ENCODE assay signal across 8 cellular contexts in genomic region chr12:9648701-9649531, GRCh38. TPM values are rescaled to one million over a fixed set of nuclear protein-coding genes. Genes with fewer than 3 reads are reported as not detected.
DNase-seq lines count a peak whose midpoint lies in the region; ATAC-seq, FAIRE-seq and TF ChIP-seq lines count a peak whose summit lies in the region.

No MANE protein-coding gene starts in this region.

- 67% methylated on average over 13 of the region's 13 CpGs for WGBS in A549 (ENCODE audit: missing lambda C conversion rate)
- WGBS in suprapubic skin, result 5% methylated on average over 13 of the region's 13 CpGs

- peak overlapping the region; percentile 98 for H3K4me2 ChIP-seq in A549

- H3K4me3 ChIP-seq in A549, result peak overlapping the region; percentile 74
- peak overlapping the region; percentile 61 for H3K4me3 ChIP-seq in HFF-Myc (replicated peaks; ENCODE audit: low read depth, low read length)
- peak overlapping the region; percentile 65 for H3K4me3 ChIP-seq in suprapubic skin

- H3K36me3 ChIP-seq in suprapubic skin, result peaks cover 2% of the 10 kb centered on the region

- TF ChIP-seq CTCF in A549 (IDR thresholded peaks at IDR 0.05) (no peak), HFF-Myc (IDR thresholded peaks at IDR 0.05; ENCODE audit: low read depth, low read length, missing control alignments) (no peak), suprapubic skin (IDR thresholded peaks at IDR 0.05) (no peak)

- CTCF ChIA-PET in A549 (lab: Yijun Ruan, JAX), result interaction anchor here (1.0 to 1.9 kb wide), 3 partner anchors 14 to 60 kb away, joined by 3 to 9 read pairs (median 4); no protein-coding TSS in a partner anchor

- H3K9me3 ChIP-seq in A549, result no peaks in the 10 kb centered on the region
- no peaks in the 10 kb centered on the region for H3K9me3 ChIP-seq in suprapubic skin

- no peak for TF ChIP-seq EP300 in A549 (IDR thresholded peaks at IDR 0.05)
- no peak for TF ChIP-seq EP300 in suprapubic skin (IDR thresholded peaks at IDR 0.05)

- no peak for TF ChIP-seq POLR2A in A549 (IDR thresholded peaks at IDR 0.05; ENCODE audit: low read length)
- TF ChIP-seq POLR2A in suprapubic skin (IDR thresholded peaks at IDR 0.05), result no peak

- peaks cover 67% of the 10 kb centered on the region for H3K36me3 Mint-ChIP-seq in activated naive CD8-positive, alpha-beta T cell treated with anti-CD3 and anti-CD28 coated beads, Interleukin-2, amount 50 U/mL, for 24 hours (ENCODE audit: low read depth)
- H3K36me3 Mint-ChIP-seq in immature natural killer cell, result peaks cover 40 to 43% (median 43%) of the 10 kb centered on the region in 3 donors

- TF ChIP-seq RAD21 in A549 (conservative IDR thresholded peaks at IDR 0.05 in 1 of 2, IDR thresholded peaks at IDR 0.05 in 1 of 2), result no peak

- FAIRE-seq in A549 (lab: Jason Lieb, UNC), result no peak

- H3K4me1 ChIP-seq in A549 (peaks cover 13% of the 10 kb centered on the region; the same call in 2 of the 3 replicates), suprapubic skin (peaks cover 38% of the 10 kb centered on the region)

- ATAC-seq in A549 (peak in 1 of 2 experiments; percentile 6; a peak in 3 of 6 replicates), GM19452 (IDR thresholded peaks at IDR 0.05; ENCODE audit: unreplicated experiment) (no peak), HG02678 (IDR thresholded peaks at IDR 0.05; ENCODE audit: unreplicated experiment) (no peak)
- ATAC-seq in activated naive CD8-positive, alpha-beta T cell treated with anti-CD3 and anti-CD28 coated beads, Interleukin-2, amount 50 U/mL, for 24 hours, result no peak

- peak overlapping the region; percentile 96 for H3K4me3 Mint-ChIP-seq in activated naive CD8-positive, alpha-beta T cell treated with anti-CD3 and anti-CD28 coated beads, Interleukin-2, amount 50 U/mL, for 24 hours
- H3K4me3 Mint-ChIP-seq in immature natural killer cell, result peak overlapping the region; percentile 97 to 100 (median 99)

- H3K27me3 ChIP-seq in suprapubic skin, result no peaks in the 10 kb centered on the region

- DNase-seq in A549 (ENCODE audit: low read depth in 1 of 2, low spot score in 1 of 2), result no peak
- no peak for DNase-seq in HFF-Myc (ENCODE audit: extremely low read depth, low read depth)
- DNase-seq in activated naive CD8-positive, alpha-beta T cell treated with anti-CD3 and anti-CD28 coated beads, Interleukin-2, amount 50 U/mL, for 24 hours, result no peak
- DNase-seq in immature natural killer cell, result no peak
- no peak for DNase-seq in suprapubic skin (ENCODE audit: low spot score in 2 of 2)
- DNase-seq in activated CD8-positive, alpha-beta memory T cell treated with anti-CD3 and anti-CD28 coated beads, Interleukin-2, amount 50 U/mL, for 4 hours, result no peak

- H3K27ac ChIP-seq in A549 (peak overlapping the region; percentile 77 to 86), suprapubic skin (peak overlapping the region; percentile 93)

- H3K4me1 Mint-ChIP-seq in activated naive CD8-positive, alpha-beta T cell treated with anti-CD3 and anti-CD28 coated beads, Interleukin-2, amount 50 U/mL, for 24 hours, result peaks cover 73% of the 10 kb centered on the region
- peaks cover 63 to 74% of the 10 kb centered on the region in 2 donors for H3K4me1 Mint-ChIP-seq in immature natural killer cell

- H3K27ac Mint-ChIP-seq in activated naive CD8-positive, alpha-beta T cell treated with anti-CD3 and anti-CD28 coated beads, Interleukin-2, amount 50 U/mL, for 24 hours, result peak overlapping the region; percentile 98
- peak overlapping the region; percentile 97 to 100 (median 97) for H3K27ac Mint-ChIP-seq in immature natural killer cell

- peaks cover 24% of the 10 kb centered on the region for H3K9me3 Mint-ChIP-seq in activated naive CD8-positive, alpha-beta T cell treated with anti-CD3 and anti-CD28 coated beads, Interleukin-2, amount 50 U/mL, for 24 hours
- H3K9me3 Mint-ChIP-seq in immature natural killer cell, result peaks cover 0 to 9% (median 2%) of the 10 kb centered on the region in 6 donors

- peaks cover 3% of the 10 kb centered on the region for H3K27me3 Mint-ChIP-seq in activated naive CD8-positive, alpha-beta T cell treated with anti-CD3 and anti-CD28 coated beads, Interleukin-2, amount 50 U/mL, for 24 hours
- peaks cover 30 to 43% (median 42%) of the 10 kb centered on the region in 3 donors for H3K27me3 Mint-ChIP-seq in immature natural killer cell (ENCODE audit: low read depth in 3 of 3)

- POLR2A ChIA-PET in A549 (lab: Yijun Ruan, JAX), result interaction anchor here (1.4 kb wide), 1 partner anchor 7 kb away, joined by 6 read pairs; no protein-coding TSS in a partner anchor

TF ChIP-seq in A549, 52 proteins besides CTCF, POLR2A, EP300 and RAD21:
- TF ChIP-seq FOXS1 (CRISPR knock-in tag; IDR thresholded peaks at IDR 0.05), result no peak
- TF ChIP-seq HDAC2 (IDR thresholded peaks at IDR 0.05), result no peak
- TF ChIP-seq TP53 (CRISPR knock-in tag; IDR thresholded peaks at IDR 0.05), result no peak
- TF ChIP-seq RFX5 (IDR thresholded peaks at IDR 0.05), result no peak
- TF ChIP-seq RNF2 (IDR thresholded peaks at IDR 0.05; ENCODE audit: borderline replicate concordance, low read depth), result no peak
- TF ChIP-seq EHF (CRISPR knock-in tag; IDR thresholded peaks at IDR 0.05), result no peak
- TF ChIP-seq ZFP36 (IDR thresholded peaks at IDR 0.05; ENCODE audit: borderline replicate concordance, partially characterized antibody), result no peak
- TF ChIP-seq E2F6 (IDR thresholded peaks at IDR 0.05; ENCODE audit: borderline replicate concordance, low read depth), result no peak
- TF ChIP-seq EHMT2 (IDR thresholded peaks at IDR 0.05; ENCODE audit: low read depth), result no peak
- no peak for TF ChIP-seq POLR2AphosphoS2 (conservative IDR thresholded peaks at IDR 0.05; ENCODE audit: low read length)
- TF ChIP-seq NFE2L2 (conservative IDR thresholded peaks at IDR 0.05; ENCODE audit: low read length), result no peak
- TF ChIP-seq ELK1 (IDR thresholded peaks at IDR 0.05; ENCODE audit: low read depth, low read length), result no peak
- TF ChIP-seq CHD2 (IDR thresholded peaks at IDR 0.05; ENCODE audit: low read length, partially characterized antibody), result no peak
- TF ChIP-seq MAZ (IDR thresholded peaks at IDR 0.05; ENCODE audit: borderline replicate concordance, low read depth, low read length), result no peak
TF ChIP-seq in A549: peak in this region for 0.

RNA-seq across cellular contexts. Expression of gene CLEC2D, which starts 20.6 kb away (rescaled TPM):
- 3.3 and 4.0 TPM in 2 replicates for polyA plus RNA-seq in A549 (2011; rRNA removed)
- polyA plus RNA-seq in A549 (2012; cell fraction: cytosol; rRNA removed), result 0.28 and 0.39 TPM in 2 replicates
- 2.0 and 4.4 TPM in 2 replicates for polyA plus RNA-seq in A549 (2012; cell fraction: nucleus; rRNA removed)
- polyA plus RNA-seq in A549 (2017; fragmentation: RNase III; extraction: RNeasy Plus Mini Kit Qiagen cat#74134 plus additional on column Dnase treatment), result 1.1 to 1.4 TPM (median 1.3 TPM) in 3 replicates
- polyA minus RNA-seq in A549 (2011; rRNA and poly(A)+ RNA removed), result 1.8 and 2.0 TPM in 2 replicates
- 10 to 100 TPM; 37.7 to 57.3 (median 38.7) TPM for polyA plus RNA-seq in immature natural killer cell
- total RNA-seq in suprapubic skin, result 10 to 100 TPM in 1 of 4 donors, 1 to 10 TPM in 3; 2.3 to 12.2 (median 5.0) TPM

RNA-seq across cellular contexts. Expression of gene KLRB1, which starts 41.2 kb away (rescaled TPM):
- polyA plus RNA-seq in A549 (2011; rRNA removed) (not detected in 2 replicates), A549 (2017; fragmentation: RNase III; extraction: RNeasy Plus Mini Kit Qiagen cat#74134 plus additional on column Dnase treatment) (not detected in 3 replicates), immature natural killer cell (100 to 1,000 TPM; 303 to 351 (median 347) TPM)
- not detected in 2 replicates for polyA plus RNA-seq in A549 (2012; cell fraction: cytosol; rRNA removed)
- polyA plus RNA-seq in A549 (2012; cell fraction: nucleus; rRNA removed), result not detected in 2 replicates
- polyA minus RNA-seq in A549 (2011; rRNA and poly(A)+ RNA removed), result not detected in 2 replicates
- total RNA-seq in suprapubic skin, result not detected

Comparison
In these comparisons a context has a peak if more than half of its experiments do, and no peak if none do; other contexts are left out.
1. RNA of gene CLEC2D, which starts 20.6 kb away (polyA plus RNA-seq): 37.7 to 57.3 TPM in immature natural killer cell; 0.28 to 4.4 TPM in A549; every median in the first group is over 4 times any median in the second.
2. RNA of gene KLRB1, which starts 41.2 kb away (polyA plus RNA-seq): 303 to 351 TPM in immature natural killer cell; not detected in A549; every median in the first group is over 100 times any median in the second.
3. Peak in every context shown above with its lines, with median percentiles within 50 percentile points of each other: H3K4me3 ChIP-seq.